9 cellular contexts compared by ENCODE assay signal in genomic region chr4:76028242-76028859, GRCh38.
DNase-seq lines count a peak whose midpoint lies in the region; ATAC-seq and TF ChIP-seq lines count a peak whose summit lies in the region.
"Had no signal": no experiment of that assay in that cellular context is flagged by ENCODE, and none has a peak within 500 bp of the region (broad histone marks: within the 10 kb centered on the region; RNA-seq: fewer than 3 reads in every experiment).

No MANE protein-coding gene starts in this region.

- no peaks in the 10 kb centered on the region for H3K36me3 ChIP-seq in rectal smooth muscle tissue (ENCODE audit: control insufficient read depth, insufficient read depth, low read length)

- H3K4me3 ChIP-seq in epithelial cell of esophagus (ENCODE audit: low read length) (no peak overlapping the region), rectal smooth muscle tissue (ENCODE audit: low read length) (peak overlapping the region; percentile 45)

- no peaks in the 10 kb centered on the region for H3K27me3 ChIP-seq in rectal smooth muscle tissue (ENCODE audit: control insufficient read depth, insufficient read depth, low read length)

- H3K27ac ChIP-seq in rectal smooth muscle tissue (ENCODE audit: low read depth, low read length): no peak overlapping the region
- H3K27ac ChIP-seq: 22Rv1 had no signal

- DNase-seq in DMS153 treated with DMSO at 0.1 percent for 48 hours (lab: John Stamatoyannopoulos, UW; ENCODE audit: unreplicated experiment) (peak; percentile 3), DMS153 (lab: John Stamatoyannopoulos, UW) (no peak), OCI-M2 (lab: John Stamatoyannopoulos, UW; ENCODE audit: unreplicated experiment) (peak; percentile 5), epithelial cell of esophagus (ENCODE audit: low read depth) (peak; percentile 19), dedifferentiated amniotic fluid mesenchymal stem cell (ENCODE audit: extremely low spot score) (no peak)
- no peak for DNase-seq in stimulated activated CD4-positive, alpha-beta T cell treated with anti-CD3 and anti-CD28 coated beads, Interleukin-15, amount 100 ng/mL, for 24 hours

- H3K4me1 ChIP-seq in rectal smooth muscle tissue (ENCODE audit: control insufficient read depth, insufficient read depth, low read length): no peaks in the 10 kb centered on the region

- H3K9ac ChIP-seq in rectal smooth muscle tissue (ENCODE audit: low read length): no peak overlapping the region

- no peak for ATAC-seq in GM21360 (IDR thresholded peaks at IDR 0.05; ENCODE audit: unreplicated experiment)

- TF ChIP-seq CTCF in epithelial cell of esophagus (IDR thresholded peaks at IDR 0.05; ENCODE audit: insufficient read depth, low read depth, low read length, missing control alignments): no peak

Comparison
In these comparisons a context has a peak if more than half of its experiments do, and no peak if none do; other contexts are left out.
1. DNase-seq: peak in DMS153 treated with DMSO at 0.1 percent for 48 hours (single experiment), OCI-M2 (single experiment) and epithelial cell of esophagus (single experiment); none in DMS153 (single experiment), stimulated activated CD4-positive, alpha-beta T cell treated with anti-CD3 and anti-CD28 coated beads, Interleukin-15, amount 100 ng/mL, for 24 hours (single experiment) and dedifferentiated amniotic fluid mesenchymal stem cell (single experiment).